20 cellular contexts compared by ENCODE assay signal in genomic region chr11:128564642-128565245, GRCh38. TPM values are rescaled to one million over a fixed set of nuclear protein-coding genes. Genes with fewer than 3 reads are reported as not detected.
DNase-seq lines count a peak whose midpoint lies in the region; ATAC-seq and TF ChIP-seq lines count a peak whose summit lies in the region.
"Had no signal": no experiment of that assay in that cellular context is flagged by ENCODE, and none has a peak within 500 bp of the region (broad histone marks: within the 10 kb centered on the region; RNA-seq: fewer than 3 reads in every experiment).

No MANE protein-coding gene starts in this region.

- H3K27me3 Mint-ChIP-seq in CD8-positive, alpha-beta memory T cell = peaks cover 0 to 5% of the 10 kb centered on the region in 2 donors

- no peak for TF ChIP-seq POLR2A in NB4 (IDR thresholded peaks at IDR 0.05; ENCODE audit: extremely low read depth, insufficient read length)

- H2AK5ac ChIP-seq in mesendoderm (ENCODE audit: low read length) = peak overlapping the region; percentile 89

- peak overlapping the region; percentile 22 for H3K56ac ChIP-seq in mesendoderm (ENCODE audit: low read length)

- no peak for DNase-seq in NB4 (ENCODE audit: low read depth)
- DNase-seq in mesendoderm = no peak
- DNase-seq in NCI-H524 treated with DMSO at 0.1 percent for 48 hours (lab: John Stamatoyannopoulos, UW) = no peak
- no peak for DNase-seq in HUDEP-2 (lab: John Stamatoyannopoulos, UW; ENCODE audit: unreplicated experiment in 76 of 76)
- no peak for DNase-seq in CD8-positive, alpha-beta memory T cell
- DNase-seq: CD4-positive, alpha-beta memory T cell; DND-41; GM23248; IMR-90; NCI-H2029 treated with DMSO at 0.1 percent for 48 hours; NCI-H2171 treated with DMSO at 0.1 percent for 48 hours; NCI-H446 treated with DMSO at 0.1 percent for 48 hours; SK-N-SH; T-helper 1 cell had no signal

- no peaks in the 10 kb centered on the region for H3K27me3 ChIP-seq in BLaER1 treated with 17β-estradiol and CSF1 and Interleukin-3, amounts not matched to agents 10 nM and 100 nM
- H3K27me3 ChIP-seq in mesendoderm (ENCODE audit: insufficient read depth, low read length, poor library complexity) = no peaks in the 10 kb centered on the region
- H3K27me3 ChIP-seq in CD8-positive, alpha-beta memory T cell (ENCODE audit: insufficient read depth, low read length, poor library complexity, severe bottlenecking) = no peaks in the 10 kb centered on the region

- ATAC-seq in GM21723 (IDR thresholded peaks at IDR 0.05; ENCODE audit: unreplicated experiment) = no peak
- ATAC-seq: HCT116, Panc1 had no signal

- no peak overlapping the region for H3K4me3 Mint-ChIP-seq in CD8-positive, alpha-beta memory T cell
- H3K4me3 Mint-ChIP-seq: CD4-positive, alpha-beta memory T cell had no signal

- H2BK5ac ChIP-seq in mesendoderm (ENCODE audit: low read length) = peak overlapping the region; percentile 76

- no peak overlapping the region for H4K5ac ChIP-seq in mesendoderm (ENCODE audit: low read length)

- peak overlapping the region; percentile 84 to 97 (median 88) for H3K4me2 ChIP-seq in BLaER1 treated with 17β-estradiol and CSF1 and Interleukin-3, amounts not matched to agents 10 nM and 100 nM
- H3K4me2 ChIP-seq in mesendoderm (ENCODE audit: low read length) = no peak overlapping the region
- H3K4me2 ChIP-seq: SK-N-SH had no signal

- H3K9me3 Mint-ChIP-seq in CD8-positive, alpha-beta memory T cell = no peaks in the 10 kb centered on the region
- H3K9me3 Mint-ChIP-seq: CD4-positive, alpha-beta memory T cell had no signal

- H3K27ac Mint-ChIP-seq in CD8-positive, alpha-beta memory T cell = no peak overlapping the region
- H3K27ac Mint-ChIP-seq: CD4-positive, alpha-beta memory T cell had no signal

- peaks cover 0 to 6% (median 0%) of the 10 kb centered on the region in 11 experiments; a peak in 2 of 22 replicates for H3K9me3 ChIP-seq in BLaER1 treated with 17β-estradiol and CSF1 and Interleukin-3, amounts not matched to agents 10 nM and 100 nM (replicated peaks in 1 of 11)
- H3K9me3 ChIP-seq in HEK293 (ENCODE audit: control insufficient read depth, insufficient read depth, low read depth, low read length) = no peaks in the 10 kb centered on the region
- no peaks in the 10 kb centered on the region for H3K9me3 ChIP-seq in CD8-positive, alpha-beta memory T cell (ENCODE audit: low read length)
- H3K9me3 ChIP-seq: SK-N-SH had no signal

- TF ChIP-seq CTCF in HEK293 (tag by site-specific recombination; IDR thresholded peaks at IDR 0.05) (no peak), NB4 (IDR thresholded peaks at IDR 0.05; ENCODE audit: low read depth, low read length) (no peak)

- no peak overlapping the region for H2BK120ac ChIP-seq in mesendoderm (ENCODE audit: low read depth, low read length)

- WGBS in mesendoderm (ENCODE audit: extremely low coverage, insufficient coverage, low lambda C conversion rate) = no CpG with 5 or more reads among the region's 3 CpGs

- CTCF ChIA-PET in HEK293 (lab: Yijun Ruan, JAX) = no interaction called here
- CTCF ChIA-PET in CD8-positive, alpha-beta memory T cell (lab: Charles Lee) = no interaction called here

- no peaks in the 10 kb centered on the region for H3K36me3 Mint-ChIP-seq in CD8-positive, alpha-beta memory T cell

- H3K4ac ChIP-seq in mesendoderm (ENCODE audit: low read depth, low read length) = no peak overlapping the region

- H3K23ac ChIP-seq in mesendoderm (ENCODE audit: low read length) = no peak overlapping the region

- peak overlapping the region in 9 of 11 experiments; percentile 57 to 83 (median 73); a peak in 19 of 22 replicates for H3K9ac ChIP-seq in BLaER1 treated with 17β-estradiol and CSF1 and Interleukin-3, amounts not matched to agents 10 nM and 100 nM
- H3K9ac ChIP-seq in mesendoderm (ENCODE audit: low read length) = no peak overlapping the region
- H3K9ac ChIP-seq: GM23248, SK-N-SH had no signal

- H3K18ac ChIP-seq in mesendoderm (ENCODE audit: low read length) = no peak overlapping the region

- H4K20me1 ChIP-seq in BLaER1 treated with 17β-estradiol and CSF1 and Interleukin-3, amounts not matched to agents 10 nM and 100 nM = no peaks in the 10 kb centered on the region

- H3K79me1 ChIP-seq in mesendoderm (ENCODE audit: low read length) = no peaks in the 10 kb centered on the region

- no peak overlapping the region for H4K8ac ChIP-seq in mesendoderm (ENCODE audit: low read depth, low read length)

- peaks cover 72 to 100% (median 99%) of the 10 kb centered on the region in 10 experiments for H3K4me1 ChIP-seq in BLaER1 treated with 17β-estradiol and CSF1 and Interleukin-3, amounts not matched to agents 10 nM and 100 nM
- H3K4me1 ChIP-seq in HEK293 (ENCODE audit: control insufficient read depth, insufficient read depth, low read length) (peaks cover 5% of the 10 kb centered on the region; the same call in 1 of the 2 replicates), mesendoderm (ENCODE audit: control insufficient read depth, low read depth, low read length) (peaks cover 28% of the 10 kb centered on the region)
- peaks cover 9% of the 10 kb centered on the region for H3K4me1 ChIP-seq in CD8-positive, alpha-beta memory T cell (ENCODE audit: insufficient read depth, low read length)

- H3K79me2 ChIP-seq in mesendoderm (ENCODE audit: control insufficient read depth, insufficient read depth, low read length) = no peaks in the 10 kb centered on the region

- H2BK15ac ChIP-seq in mesendoderm (replicated peaks; ENCODE audit: low read depth) = no peak overlapping the region

- POLR2A ChIA-PET in HEK293 (lab: Yijun Ruan, JAX) = no interaction called here
- POLR2A ChIA-PET in CD8-positive, alpha-beta memory T cell (lab: Charles Lee) = no interaction called here

- H3K36me3 ChIP-seq in BLaER1 treated with 17β-estradiol and CSF1 and Interleukin-3, amounts not matched to agents 10 nM and 100 nM = no peaks in the 10 kb centered on the region
- no peaks in the 10 kb centered on the region for H3K36me3 ChIP-seq in HEK293 (ENCODE audit: control insufficient read depth in 2 of 2, insufficient read depth in 1 of 2, low read length in 2 of 2)
- no peaks in the 10 kb centered on the region for H3K36me3 ChIP-seq in mesendoderm (ENCODE audit: control insufficient read depth, insufficient read depth, low read length)
- H3K36me3 ChIP-seq in CD8-positive, alpha-beta memory T cell (ENCODE audit: insufficient read depth, low read length) = no peaks in the 10 kb centered on the region

- peak overlapping the region in 10 of 11 experiments; percentile 39 to 92 (median 86); a peak in 20 of 22 replicates for H3K27ac ChIP-seq in BLaER1 treated with 17β-estradiol and CSF1 and Interleukin-3, amounts not matched to agents 10 nM and 100 nM
- H3K27ac ChIP-seq in HEK293 (ENCODE audit: extremely low read depth, low read depth, low read length) (no peak overlapping the region), mesendoderm (ENCODE audit: low read depth, low read length) (no peak overlapping the region)
- H3K27ac ChIP-seq in CD8-positive, alpha-beta memory T cell (ENCODE audit: low read depth, low read length) = no peak overlapping the region
- H3K27ac ChIP-seq: GM23248 had no signal

- peak overlapping the region in 8 of 10 experiments; percentile 25 to 51 (median 43); a peak in 9 of 20 replicates for H3K4me3 ChIP-seq in BLaER1 treated with 17β-estradiol and CSF1 and Interleukin-3, amounts not matched to agents 10 nM and 100 nM
- no peak overlapping the region for H3K4me3 ChIP-seq in HEK293 (ENCODE audit: low read depth, low read length)
- H3K4me3 ChIP-seq in NB4 (ENCODE audit: low read depth, low read length) = peak overlapping the region; percentile 4
- no peak overlapping the region for H3K4me3 ChIP-seq in mesendoderm (ENCODE audit: low read length)
- no peak overlapping the region for H3K4me3 ChIP-seq in CD8-positive, alpha-beta memory T cell (ENCODE audit: low read length)
- H3K4me3 ChIP-seq: GM12878, GM23248 had no signal

- H3K4me1 Mint-ChIP-seq in CD8-positive, alpha-beta memory T cell = peaks cover 19 to 24% (median 21%) of the 10 kb centered on the region in 3 donors

TF ChIP-seq in HEK293, 187 proteins besides CTCF, POLR2A, EP300 and RAD21 (continues in another document):
- no peak for TF ChIP-seq KLF9 (tag by site-specific recombination; IDR thresholded peaks at IDR 0.05; ENCODE audit: low read depth)
- no peak for TF ChIP-seq ZNF114 (tag by site-specific recombination; IDR thresholded peaks at IDR 0.05)
- peak; percentile 41 for TF ChIP-seq ZNF555 (tag by site-specific recombination; conservative IDR thresholded peaks at IDR 0.05)
- TF ChIP-seq ZNF19 (tag by site-specific recombination; IDR thresholded peaks at IDR 0.05; ENCODE audit: low read depth) = 0 out of 2 replicates have a peak, but pooled peaks have one; percentile 13
- TF ChIP-seq ZBTB1 (tag by site-specific recombination; IDR thresholded peaks at IDR 0.05) = no peak
- TF ChIP-seq ZNF426 (tag by site-specific recombination; IDR thresholded peaks at IDR 0.05) = peak; percentile 46
- no peak for TF ChIP-seq MYNN (tag by site-specific recombination; IDR thresholded peaks at IDR 0.05; ENCODE audit: borderline replicate concordance)
- no peak for TF ChIP-seq GLI4 (tag by site-specific recombination; IDR thresholded peaks at IDR 0.05)
- no peak for TF ChIP-seq ZSCAN4 (tag by site-specific recombination; IDR thresholded peaks at IDR 0.05)
- TF ChIP-seq ZNF169 (tag by site-specific recombination; IDR thresholded peaks at IDR 0.05) = no peak
- TF ChIP-seq KLF17 (tag by site-specific recombination; IDR thresholded peaks at IDR 0.05) = no peak
- no peak for TF ChIP-seq ZNF785 (tag by site-specific recombination; IDR thresholded peaks at IDR 0.05)
- no peak for TF ChIP-seq ZNF701 (tag by site-specific recombination; IDR thresholded peaks at IDR 0.05)

RNA-seq across cellular contexts. Expression of gene ETS1, which starts 22.6 kb away (rescaled TPM):
- 23.7 TPM for polyA plus RNA-seq in mesendoderm (2013, experiment 1 of 2)
- 24.2 TPM for polyA plus RNA-seq in mesendoderm (2013, experiment 2 of 2)
- total RNA-seq in CD8-positive, alpha-beta memory T cell = 100 to 1,000 TPM; 405 to 411 TPM
- polyA plus RNA-seq in CD8-positive, alpha-beta memory T cell = 386 TPM

Comparison
In these comparisons a context has a peak if more than half of its experiments do, and no peak if none do; other contexts are left out.
1. H3K27ac ChIP-seq: peak in BLaER1 treated with 17β-estradiol and CSF1 and Interleukin-3, amounts not matched to agents 10 nM and 100 nM (10 of 11); none in HEK293 (single experiment), mesendoderm (single experiment) and CD8-positive, alpha-beta memory T cell (single experiment).
2. H3K4me3 ChIP-seq: peak in BLaER1 treated with 17β-estradiol and CSF1 and Interleukin-3, amounts not matched to agents 10 nM and 100 nM (8 of 10) and NB4 (single experiment); none in HEK293 (single experiment), mesendoderm (single experiment) and CD8-positive, alpha-beta memory T cell (single experiment).